12 cellular contexts compared by ENCODE assay signal in the genomic region with DNA sequence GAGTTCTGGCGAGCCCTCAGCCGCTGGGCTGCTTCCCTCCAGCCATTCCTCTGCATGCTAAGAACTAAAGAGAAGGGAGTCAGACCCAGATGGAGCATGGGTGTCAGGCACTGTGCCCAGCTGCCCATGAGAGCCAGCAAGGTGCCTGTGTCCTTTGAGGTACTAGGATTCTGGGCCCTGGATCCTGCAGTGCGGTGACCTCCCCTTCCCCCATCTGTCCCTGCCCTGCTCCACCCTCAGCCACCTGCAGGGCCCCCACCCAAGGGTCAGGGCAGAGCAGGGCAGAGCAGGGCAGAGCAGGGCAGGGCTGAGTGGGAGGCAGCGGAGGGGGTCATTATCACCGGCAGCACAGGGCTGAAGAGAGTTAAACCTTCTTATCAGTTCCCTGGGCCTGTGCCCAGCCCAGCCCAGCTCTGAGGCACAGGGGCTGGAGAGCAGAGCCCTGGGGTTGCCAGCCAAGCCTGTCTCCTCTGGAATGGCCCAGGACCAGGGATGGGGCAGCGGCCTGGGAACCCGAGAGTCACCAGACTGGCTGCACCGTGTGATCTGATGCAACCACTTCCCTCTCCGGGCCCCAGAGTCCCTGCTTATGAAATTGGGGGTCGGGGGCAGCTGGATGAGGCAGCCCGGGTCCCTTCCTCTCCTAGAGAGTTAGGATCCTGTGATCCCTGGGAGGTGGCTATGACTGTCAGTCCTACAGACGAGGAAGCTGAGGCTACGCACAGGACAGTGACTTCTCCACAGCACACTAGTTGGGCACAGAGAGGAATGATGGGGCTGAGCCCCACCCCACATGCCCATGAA. TPM values are rescaled to one million over a fixed set of nuclear protein-coding genes. Genes with fewer than 3 reads are reported as not detected.
DNase-seq lines count a peak whose midpoint lies in the region; ATAC-seq, FAIRE-seq and TF ChIP-seq lines count a peak whose summit lies in the region.
"Had no signal": no experiment of that assay in that cellular context is flagged by ENCODE, and none has a peak within 500 bp of the region (broad histone marks: within the 10 kb centered on the region; RNA-seq: fewer than 3 reads in every experiment).

No MANE protein-coding gene starts in this region.

- CTCF ChIA-PET in CD8-positive, alpha-beta memory T cell (lab: Charles Lee) = interaction anchor here (0.9 to 11.8 kb wide), 5 partner anchors 13 to 123 kb away, joined by 3 to 263 read pairs (median 3); no protein-coding TSS in a partner anchor
- CTCF ChIA-PET in H1 (lab: Charles Lee; ENCODE audit: partially characterized antibody) = interaction anchor here (1.2 to 11.5 kb wide), 4 partner anchors 103 to 172 kb away, joined by 6 to 299 read pairs (median 11); no protein-coding TSS in a partner anchor

- peak overlapping the region; percentile 68 for H3K27ac ChIP-seq in CD8-positive, alpha-beta memory T cell (ENCODE audit: low read depth, low read length)
- H3K27ac ChIP-seq in H1 (ENCODE audit: low read depth, low read length) = no peak overlapping the region
- H3K27ac ChIP-seq in neutrophil = peak overlapping the region; percentile 98
- H3K27ac ChIP-seq: vagina had no signal

- no peaks in the 10 kb centered on the region for H3K9me3 Mint-ChIP-seq in CD8-positive, alpha-beta memory T cell
- H3K9me3 Mint-ChIP-seq: nephron progenitor cell had no signal

- TF ChIP-seq EP300 in H1 (IDR thresholded peaks at IDR 0.05; ENCODE audit: borderline replicate concordance in 1 of 2, low read depth in 2 of 2, low read length in 2 of 2) = no peak

- H3K4me3 ChIP-seq in CD8-positive, alpha-beta memory T cell (ENCODE audit: low read length) = no peak overlapping the region
- no peak overlapping the region for H3K4me3 ChIP-seq in H1 (ENCODE audit: extremely low read depth in 1 of 4, insufficient read depth in 2 of 4, low read depth in 3 of 4, low read length in 4 of 4)
- H3K4me3 ChIP-seq in neutrophil (ENCODE audit: low read depth in 1 of 2, low read length in 1 of 2) = peak overlapping the region; percentile 7 to 53
- H3K4me3 ChIP-seq: vagina had no signal

- no peaks in the 10 kb centered on the region for H3K79me1 ChIP-seq in H1 (ENCODE audit: low read depth, low read length)

- H3K23ac ChIP-seq in H1 (ENCODE audit: insufficient read length) = no peak overlapping the region

- FAIRE-seq in H1 (lab: Jason Lieb, UNC) = no peak

- no peak overlapping the region for H3K14ac ChIP-seq in H1 (ENCODE audit: insufficient read length)

- no peak overlapping the region for H3K9ac ChIP-seq in H1 (replicated peaks in 1 of 4; ENCODE audit: extremely low read depth in 1 of 4, low read depth in 3 of 4, low read length in 3 of 4)

- no peak overlapping the region for H3K56ac ChIP-seq in H1 (replicated peaks; ENCODE audit: insufficient read length, low read depth, low read length)

- peak overlapping the region in 5 of 8 donors; percentile 29 to 98 (median 95) for H3K27ac Mint-ChIP-seq in CD8-positive, alpha-beta memory T cell
- H3K27ac Mint-ChIP-seq: nephron progenitor cell had no signal

- H3K4me1 ChIP-seq in CD8-positive, alpha-beta memory T cell (ENCODE audit: insufficient read depth, low read length) = peaks cover 26% of the 10 kb centered on the region
- H3K4me1 ChIP-seq in H1 (replicated peaks in 1 of 4; ENCODE audit: control insufficient read depth in 3 of 4, insufficient read depth in 4 of 4, low read length in 3 of 4) = peaks cover 0 to 8% (median 1%) of the 10 kb centered on the region in 4 experiments; a peak in 3 of 7 replicates
- peaks cover 51 to 54% of the 10 kb centered on the region in 2 experiments for H3K4me1 ChIP-seq in neutrophil (ENCODE audit: control insufficient read depth in 1 of 2, insufficient read depth in 1 of 2, low read depth in 1 of 2, low read length in 1 of 2)
- H3K4me1 ChIP-seq: vagina had no signal

- peak overlapping the region; percentile 15; the same call in 1 of the 2 replicates for H4K8ac ChIP-seq in H1 (ENCODE audit: extremely low read depth, insufficient read depth, low read length)

- no peak for TF ChIP-seq POLR2A in H1 (IDR thresholded peaks at IDR 0.05; ENCODE audit: control extremely low read depth in 1 of 2, low read depth in 2 of 2, low read length in 2 of 2)

- no peak overlapping the region for H3K4me2 ChIP-seq in H1 (ENCODE audit: insufficient read depth in 1 of 2, low read depth in 2 of 2, low read length in 2 of 2)

- H2BK120ac ChIP-seq in H1 (replicated peaks; ENCODE audit: low read depth, low read length) = no peak overlapping the region

- no peak overlapping the region for H3K4ac ChIP-seq in H1 (replicated peaks; ENCODE audit: insufficient read length, low read depth, low read length)

- H2BK20ac ChIP-seq in H1 (ENCODE audit: low read length) = no peak overlapping the region; the same call in 1 of the 2 replicates

- POLR2A ChIA-PET in CD8-positive, alpha-beta memory T cell (lab: Charles Lee) = interaction anchor here (1.3 to 1.5 kb wide), 2 partner anchors 14 to 121 kb away, joined by 6 to 7 read pairs; no protein-coding TSS in a partner anchor
- POLR2A ChIA-PET in H1 (lab: Charles Lee; ENCODE audit: partially characterized antibody) = interaction anchor here (1.0 to 1.8 kb wide), 3 partner anchors 23 to 125 kb away, joined by 3 to 4 read pairs (median 3); no protein-coding TSS in a partner anchor

- H2BK5ac ChIP-seq in H1 (ENCODE audit: low read depth, low read length) = peak overlapping the region; percentile 44; the same call in 1 of the 2 replicates

- H2AFZ ChIP-seq in H1 (ENCODE audit: low read length) = no peak overlapping the region

- TF ChIP-seq CTCF in H1 (IDR thresholded peaks at IDR 0.05; ENCODE audit: control extremely low read depth in 1 of 3, insufficient read depth in 1 of 3, low read depth in 1 of 3, low read length in 3 of 3) (no peak), neutrophil (IDR thresholded peaks at IDR 0.05) (no peak)

- no peak overlapping the region for H2AK5ac ChIP-seq in H1 (ENCODE audit: low read depth, low read length)

- no peaks in the 10 kb centered on the region for H3K79me2 ChIP-seq in H1 (ENCODE audit: control insufficient read depth in 1 of 2, insufficient read depth in 2 of 2, low read length in 2 of 2)

- H3K18ac ChIP-seq in H1 (ENCODE audit: extremely low read depth, low read length) = no peak overlapping the region

- H4K5ac ChIP-seq in H1 (ENCODE audit: insufficient read length, low read depth, low read length) = no peak overlapping the region

- 93% methylated on average over 12 of the region's 13 CpGs; no CpG with 5 or more reads in 1 of the 2 experiments for WGBS in H1 (ENCODE audit: extremely low coverage in 1 of 2, insufficient coverage in 1 of 2, insufficient read length in 1 of 2, insufficient replicate concordance in 2 of 2, low coverage in 1 of 2, low lambda C conversion rate in 2 of 2, missing lambda C conversion rate in 1 of 2), 2 experiments

- peaks cover 0 to 2% of the 10 kb centered on the region in 2 experiments for H4K20me1 ChIP-seq in H1 (replicated peaks in 1 of 2; ENCODE audit: control insufficient read depth in 1 of 2, insufficient read depth in 2 of 2, low read length in 2 of 2)

- peaks cover 16 to 40% (median 36%) of the 10 kb centered on the region in 3 donors for H3K4me1 Mint-ChIP-seq in CD8-positive, alpha-beta memory T cell

- H2BK12ac ChIP-seq in H1 (ENCODE audit: low read depth, low read length) = no peak overlapping the region; the same call in 1 of the 2 replicates

- TF ChIP-seq RAD21 in H1 (IDR thresholded peaks at IDR 0.05 in 1 of 2, conservative IDR thresholded peaks at IDR 0.05 in 1 of 2; ENCODE audit: low read depth in 2 of 2, low read length in 2 of 2) = no peak

- no peaks in the 10 kb centered on the region for H3K27me3 ChIP-seq in CD8-positive, alpha-beta memory T cell (ENCODE audit: insufficient read depth, low read length, poor library complexity, severe bottlenecking)
- H3K27me3 ChIP-seq in H1 (replicated peaks in 1 of 4; ENCODE audit: control insufficient read depth in 3 of 4, extremely low read depth in 1 of 4, insufficient read depth in 3 of 4, low read length in 3 of 4) (no peaks in the 10 kb centered on the region), neutrophil (no peaks in the 10 kb centered on the region)
- H3K27me3 ChIP-seq: vagina had no signal

- H3K4me3 Mint-ChIP-seq in CD8-positive, alpha-beta memory T cell = no peak overlapping the region
- H3K4me3 Mint-ChIP-seq: nephron progenitor cell had no signal

- no peak overlapping the region for H4K91ac ChIP-seq in H1 (replicated peaks; ENCODE audit: insufficient read length, low read length)

- H3K27me3 Mint-ChIP-seq in CD8-positive, alpha-beta memory T cell = peaks cover 0 to 2% of the 10 kb centered on the region in 2 donors

- peak in 1 of 5 donors; percentile 42 for DNase-seq in CD8-positive, alpha-beta memory T cell
- DNase-seq in OCI-M2 (lab: John Stamatoyannopoulos, UW; ENCODE audit: unreplicated experiment) (peak; percentile 86), H1 (ENCODE audit: low read depth in 1 of 2, low spot score in 2 of 2) (no peak), midbrain (lab: John Stamatoyannopoulos, UW) (no peak), SHP77 (lab: John Stamatoyannopoulos, UW) (no peak)
- DNase-seq: nephron progenitor cell had no signal

- H3K9me3 ChIP-seq in CD8-positive, alpha-beta memory T cell (ENCODE audit: low read length) = no peaks in the 10 kb centered on the region
- H3K9me3 ChIP-seq in H1 (ENCODE audit: insufficient read depth in 2 of 2, low read depth in 1 of 2, low read length in 1 of 2) (no peaks in the 10 kb centered on the region), neutrophil (no peaks in the 10 kb centered on the region)
- H3K9me3 ChIP-seq: vagina had no signal

- H3K23me2 ChIP-seq in H1 (ENCODE audit: low read depth, low read length) = no peaks in the 10 kb centered on the region

- H3K36me3 Mint-ChIP-seq in CD8-positive, alpha-beta memory T cell = no peaks in the 10 kb centered on the region

- no peaks in the 10 kb centered on the region for H3K36me3 ChIP-seq in CD8-positive, alpha-beta memory T cell (ENCODE audit: insufficient read depth, low read length)
- H3K36me3 ChIP-seq in H1 (ENCODE audit: control insufficient read depth in 2 of 4, insufficient read depth in 4 of 4, low read length in 3 of 4) = no peaks in the 10 kb centered on the region
- H3K36me3 ChIP-seq in neutrophil = no peaks in the 10 kb centered on the region
- H3K36me3 ChIP-seq: vagina had no signal

- H2BK15ac ChIP-seq in H1 (ENCODE audit: low read length) = no peak overlapping the region

- ATAC-seq in GM19324 (IDR thresholded peaks at IDR 0.05; ENCODE audit: low FRiP score, unreplicated experiment) (no peak), HG02798 (IDR thresholded peaks at IDR 0.05; ENCODE audit: poor library complexity, unreplicated experiment) (no peak)

RNA-seq across cellular contexts. Expression of gene ZDHHC19, which starts 17.3 kb away (rescaled TPM):
- total RNA-seq in CD8-positive, alpha-beta memory T cell = not detected
- not detected for polyA plus RNA-seq in CD8-positive, alpha-beta memory T cell
- total RNA-seq in H1 (2021; fragmentation: NEBNext Ultra II Directional; extraction: Animal tissue kit (Norgen Biotek cat#: 25700)) = 4.1 and 4.5 TPM in 2 replicates
- 2.5 and 4.9 TPM in 2 replicates for polyA plus RNA-seq in H1 (2011; rRNA removed)
- polyA plus RNA-seq in H1 (2011; cell fraction: cytosol; rRNA removed) = 1.4 TPM
- 6.2 TPM for polyA plus RNA-seq in H1 (2011; cell fraction: nucleus; rRNA removed)
- 3.8 to 10.5 TPM (median 6.0 TPM) in 4 replicates for polyA plus RNA-seq in H1 (2012, experiment 1 of 2)
- 8.0 TPM for polyA plus RNA-seq in H1 (2012, experiment 2 of 2)
- polyA plus RNA-seq in H1 (2013, experiment 1 of 2) = 6.4 TPM
- 5.5 TPM for polyA plus RNA-seq in H1 (2013, experiment 2 of 2)
- polyA minus RNA-seq in H1 (2011; rRNA and poly(A)+ RNA removed) = 0.69 and 1.1 TPM in 2 replicates
- 1.7 TPM for polyA minus RNA-seq in H1 (2011; cell fraction: cytosol; rRNA and poly(A)+ RNA removed)
- not detected for polyA minus RNA-seq in H1 (2011; cell fraction: nucleus; rRNA and poly(A)+ RNA removed)
- total RNA-seq: Daoy, NCI-H460, vagina had no signal

RNA-seq across cellular contexts. Expression of gene SLC51A, which starts 22.4 kb away (rescaled TPM):
- not detected for total RNA-seq in CD8-positive, alpha-beta memory T cell
- polyA plus RNA-seq in CD8-positive, alpha-beta memory T cell = 1.1 TPM
- 7.7 and 9.8 TPM in 2 replicates for total RNA-seq in H1 (2021; fragmentation: NEBNext Ultra II Directional; extraction: Animal tissue kit (Norgen Biotek cat#: 25700))
- polyA plus RNA-seq in H1 (2011; rRNA removed) = 6.3 and 8.3 TPM in 2 replicates
- 6.1 TPM for polyA plus RNA-seq in H1 (2011; cell fraction: cytosol; rRNA removed)
- 16.9 TPM for polyA plus RNA-seq in H1 (2011; cell fraction: nucleus; rRNA removed)
- polyA plus RNA-seq in H1 (2012, experiment 1 of 2) = 12.4 to 16.0 TPM (median 13.1 TPM) in 4 replicates
- 9.8 TPM for polyA plus RNA-seq in H1 (2012, experiment 2 of 2)
- 16.6 TPM for polyA plus RNA-seq in H1 (2013, experiment 1 of 2)
- 17.1 TPM for polyA plus RNA-seq in H1 (2013, experiment 2 of 2)
- 4.7 and 6.5 TPM in 2 replicates for polyA minus RNA-seq in H1 (2011; rRNA and poly(A)+ RNA removed)
- polyA minus RNA-seq in H1 (2011; cell fraction: cytosol; rRNA and poly(A)+ RNA removed) = 5.9 TPM
- polyA minus RNA-seq in H1 (2011; cell fraction: nucleus; rRNA and poly(A)+ RNA removed) = 6.0 TPM
- total RNA-seq: Daoy, NCI-H460 had no signal

Comparison
In these comparisons a context has a peak if more than half of its experiments do, and no peak if none do; other contexts are left out.
1. H3K4me3 ChIP-seq: peak in neutrophil (2 of 2); none in CD8-positive, alpha-beta memory T cell (single experiment) and H1 (0 of 4).